ENCODE assay signal across 10 cellular contexts in genomic region chr6:57190140-57190539, GRCh38. TPM values are rescaled to one million over a fixed set of nuclear protein-coding genes. Genes with fewer than 3 reads are reported as not detected.
DNase-seq lines count a peak whose midpoint lies in the region; ATAC-seq, FAIRE-seq and TF ChIP-seq lines count a peak whose summit lies in the region.
"Had no signal": no experiment of that assay in that cellular context is flagged by ENCODE, and none has a peak within 500 bp of the region (broad histone marks: within the 10 kb centered on the region; RNA-seq: fewer than 3 reads in every experiment).

No MANE protein-coding gene starts in this region.

- no peak for TF ChIP-seq POLR2A in H1 (IDR thresholded peaks at IDR 0.05; ENCODE audit: control extremely low read depth in 1 of 2, low read depth in 2 of 2, low read length in 2 of 2)

- TF ChIP-seq CTCF in OCI-LY1 (IDR thresholded peaks at IDR 0.05; ENCODE audit: low read length), result peak; percentile 23; the same call in 1 of the 2 replicates
- no peak for TF ChIP-seq CTCF in H1 (IDR thresholded peaks at IDR 0.05; ENCODE audit: control extremely low read depth in 1 of 3, insufficient read depth in 1 of 3, low read depth in 1 of 3, low read length in 3 of 3)
- peak; percentile 29 for TF ChIP-seq CTCF in psoas muscle (IDR thresholded peaks at IDR 0.05)

- no peak overlapping the region for H3K27ac ChIP-seq in OCI-LY1 (ENCODE audit: low read depth, low read length, poor library complexity, severe bottlenecking)
- H3K27ac ChIP-seq in H1 (ENCODE audit: low read depth, low read length), result no peak overlapping the region
- no peak overlapping the region for H3K27ac ChIP-seq in psoas muscle

- H3K79me2 ChIP-seq in OCI-LY1 (ENCODE audit: insufficient read depth, low read length) (no peaks in the 10 kb centered on the region; the same call in 1 of the 2 replicates), H1 (ENCODE audit: control insufficient read depth in 1 of 2, insufficient read depth in 2 of 2, low read length in 2 of 2) (no peaks in the 10 kb centered on the region)

- intact Hi-C loops in psoas muscle (cut with DNase I), result loop anchor here in 1 of 2 donors (5.0 kb wide), 1 partner anchor 127 kb away; the partner anchor contains the start of gene PRIM2

- no peaks in the 10 kb centered on the region for H3K4me1 ChIP-seq in OCI-LY1 (ENCODE audit: insufficient read depth, low read length, severe bottlenecking)
- H3K4me1 ChIP-seq in H1 (replicated peaks in 1 of 4; ENCODE audit: control insufficient read depth in 3 of 4, insufficient read depth in 4 of 4, low read length in 3 of 4), result no peaks in the 10 kb centered on the region
- H3K4me1 ChIP-seq in psoas muscle, result no peaks in the 10 kb centered on the region

- peak; percentile 16 to 17; a peak in 1 of 4 replicates for TF ChIP-seq RAD21 in H1 (IDR thresholded peaks at IDR 0.05 in 1 of 2, conservative IDR thresholded peaks at IDR 0.05 in 1 of 2; ENCODE audit: low read depth in 2 of 2, low read length in 2 of 2)

- H3K79me1 ChIP-seq in H1 (ENCODE audit: low read depth, low read length), result no peaks in the 10 kb centered on the region

- no peak overlapping the region for H3K23ac ChIP-seq in H1 (ENCODE audit: insufficient read length)

- no peaks in the 10 kb centered on the region for H3F3A ChIP-seq in OCI-LY1 (ENCODE audit: insufficient read depth, low read length)

- POLR2A ChIA-PET in H1 (lab: Charles Lee; ENCODE audit: partially characterized antibody), result interaction anchor here (1.0 to 1.3 kb wide), 2 partner anchors 12 to 126 kb away, joined by 3 read pairs; no protein-coding TSS in a partner anchor

- CTCF ChIA-PET in H1 (lab: Charles Lee; ENCODE audit: partially characterized antibody), result interaction anchor here (1.0 to 2.1 kb wide), 5 partner anchors 8 to 136 kb away, joined by 3 to 13 read pairs (median 4); partner anchors contain the start of genes BAG2 and PRIM2

- H3K23me2 ChIP-seq in H1 (ENCODE audit: low read depth, low read length), result no peaks in the 10 kb centered on the region

- H3K9me3 ChIP-seq in OCI-LY1 (ENCODE audit: low read length), result no peaks in the 10 kb centered on the region
- no peaks in the 10 kb centered on the region for H3K9me3 ChIP-seq in H1 (ENCODE audit: insufficient read depth in 2 of 2, low read depth in 1 of 2, low read length in 1 of 2)
- no peaks in the 10 kb centered on the region for H3K9me3 ChIP-seq in psoas muscle

- H4K5ac ChIP-seq in H1 (ENCODE audit: insufficient read length, low read depth, low read length), result no peak overlapping the region

- H3K4me2 ChIP-seq in OCI-LY1 (ENCODE audit: low read length), result no peak overlapping the region
- H3K4me2 ChIP-seq in H1 (ENCODE audit: insufficient read depth in 1 of 2, low read depth in 2 of 2, low read length in 2 of 2), result no peak overlapping the region

- H3K4ac ChIP-seq in H1 (replicated peaks; ENCODE audit: insufficient read length, low read depth, low read length), result no peak overlapping the region

- H3K56ac ChIP-seq in H1 (replicated peaks; ENCODE audit: insufficient read length, low read depth, low read length), result no peak overlapping the region

- H3K9me2 ChIP-seq in OCI-LY1 (ENCODE audit: low read depth, low read length), result no peaks in the 10 kb centered on the region

- no peak overlapping the region for H2AK5ac ChIP-seq in H1 (ENCODE audit: low read depth, low read length)

- H4K91ac ChIP-seq in H1 (replicated peaks; ENCODE audit: insufficient read length, low read length), result no peak overlapping the region

- H3K9ac ChIP-seq in OCI-LY1 (ENCODE audit: low read length) (no peak overlapping the region), H1 (replicated peaks in 1 of 4; ENCODE audit: extremely low read depth in 1 of 4, low read depth in 3 of 4, low read length in 3 of 4) (peak overlapping the region in 1 of 4 experiments; percentile 34; a peak in 1 of 7 replicates)

- DNase-seq in GM03348 (ENCODE audit: low spot score) (peak; percentile 41), H1 (ENCODE audit: low read depth in 1 of 2, low spot score in 2 of 2) (no peak), psoas muscle (no peak), cortex of kidney (lab: John Stamatoyannopoulos, UW) (no peak), kidney glomerular epithelial cell (lab: John Stamatoyannopoulos, UW) (no peak), foreskin melanocyte (no peak)
- DNase-seq: occipital lobe had no signal

- WGBS in H1 (ENCODE audit: extremely low coverage in 1 of 2, insufficient coverage in 1 of 2, insufficient read length in 1 of 2, insufficient replicate concordance in 2 of 2, low coverage in 1 of 2, low lambda C conversion rate in 2 of 2, missing lambda C conversion rate in 1 of 2), 2 experiments, result 92% methylated on average over 2 of the region's 2 CpGs; no CpG with 5 or more reads in 1 of the 2 experiments
- WGBS in psoas muscle, 3 donors, result 75 to 83% (median 77%) methylated on average over 2 of the region's 2 CpGs

- H3K4me3 ChIP-seq in OCI-LY1 (ENCODE audit: low read depth, low read length, poor library complexity, severe bottlenecking) (no peak overlapping the region), H1 (ENCODE audit: extremely low read depth in 1 of 4, insufficient read depth in 2 of 4, low read depth in 3 of 4, low read length in 4 of 4) (no peak overlapping the region), psoas muscle (no peak overlapping the region)

- FAIRE-seq in H1 (lab: Jason Lieb, UNC), result no peak
- FAIRE-seq: colon had no signal

- TF ChIP-seq EP300 in H1 (IDR thresholded peaks at IDR 0.05; ENCODE audit: borderline replicate concordance in 1 of 2, low read depth in 2 of 2, low read length in 2 of 2), result no peak

- no peak overlapping the region for H2BK12ac ChIP-seq in H1 (ENCODE audit: low read depth, low read length)

- H4K8ac ChIP-seq in H1 (ENCODE audit: extremely low read depth, insufficient read depth, low read length), result no peak overlapping the region

- H2BK20ac ChIP-seq in H1 (ENCODE audit: low read length), result no peak overlapping the region

- H4K20me1 ChIP-seq in OCI-LY1 (ENCODE audit: insufficient read depth, low read length), result no peaks in the 10 kb centered on the region
- H4K20me1 ChIP-seq in H1 (replicated peaks in 1 of 2; ENCODE audit: control insufficient read depth in 1 of 2, insufficient read depth in 2 of 2, low read length in 2 of 2), result peaks cover 2 to 3% of the 10 kb centered on the region in 2 experiments

- H3K14ac ChIP-seq in H1 (ENCODE audit: insufficient read length), result no peak overlapping the region

- H3K36me3 ChIP-seq in OCI-LY1 (ENCODE audit: insufficient read depth, low read length) (peaks cover 27% of the 10 kb centered on the region), H1 (ENCODE audit: control insufficient read depth in 2 of 4, insufficient read depth in 4 of 4, low read length in 3 of 4) (peaks cover 0 to 26% (median 15%) of the 10 kb centered on the region in 4 experiments; a peak in 5 of 8 replicates), psoas muscle (ENCODE audit: insufficient read depth in 1 of 2, low read depth in 1 of 2) (peaks cover 0 to 24% of the 10 kb centered on the region in 2 donors)

- H3K18ac ChIP-seq in H1 (ENCODE audit: extremely low read depth, low read length), result no peak overlapping the region

- H2BK120ac ChIP-seq in H1 (replicated peaks; ENCODE audit: low read depth, low read length), result no peak overlapping the region

- H3K27me3 ChIP-seq in OCI-LY1 (ENCODE audit: insufficient read depth, low read length), result no peaks in the 10 kb centered on the region
- H3K27me3 ChIP-seq in H1 (replicated peaks in 1 of 4; ENCODE audit: control insufficient read depth in 3 of 4, extremely low read depth in 1 of 4, insufficient read depth in 3 of 4, low read length in 3 of 4), result no peaks in the 10 kb centered on the region
- H3K27me3 ChIP-seq in psoas muscle (ENCODE audit: insufficient read depth in 3 of 3, low read length in 2 of 3), result no peaks in the 10 kb centered on the region

- no peak overlapping the region for H2BK15ac ChIP-seq in H1 (ENCODE audit: low read length)

- H2BK5ac ChIP-seq in H1 (ENCODE audit: low read depth, low read length), result no peak overlapping the region

- H2AFZ ChIP-seq in OCI-LY1 (ENCODE audit: low read length), result no peak overlapping the region
- no peak overlapping the region for H2AFZ ChIP-seq in H1 (ENCODE audit: low read length)

- peak in 1 of 4 donors; percentile 50 for ATAC-seq in psoas muscle
- ATAC-seq in HG03175 (IDR thresholded peaks at IDR 0.05; ENCODE audit: unreplicated experiment), result no peak

TF ChIP-seq in H1, 55 proteins besides CTCF, POLR2A, EP300 and RAD21 (continues in another document):
- no peak for TF ChIP-seq KDM4A (IDR thresholded peaks at IDR 0.05; ENCODE audit: low read depth, low read length, severe bottlenecking)
- no peak for TF ChIP-seq CBX8 (IDR thresholded peaks at IDR 0.05; ENCODE audit: borderline replicate concordance, low read depth, low read length)
- TF ChIP-seq HDAC6 (IDR thresholded peaks at IDR 0.05; ENCODE audit: low read depth, low read length), result no peak
- no peak for TF ChIP-seq RXRA (IDR thresholded peaks at IDR 0.05; ENCODE audit: insufficient read depth, low read depth, low read length)
- no peak for TF ChIP-seq TCF12 (IDR thresholded peaks at IDR 0.05; ENCODE audit: low read depth, low read length)
- no peak for TF ChIP-seq JUND (IDR thresholded peaks at IDR 0.05; ENCODE audit: low read length)
- no peak for TF ChIP-seq BRCA1 (IDR thresholded peaks at IDR 0.05; ENCODE audit: low read depth, low read length)

RNA-seq across cellular contexts. Expression of gene BAG2, which starts 18.0 kb away (rescaled TPM):
- 7.2 and 7.4 TPM in 2 replicates for total RNA-seq in H1 (2021; fragmentation: NEBNext Ultra II Directional; extraction: Animal tissue kit (Norgen Biotek cat#: 25700))
- 2.0 and 4.4 TPM in 2 replicates for polyA plus RNA-seq in H1 (2011; rRNA removed)
- polyA plus RNA-seq in H1 (2011; cell fraction: cytosol; rRNA removed), result 3.5 TPM
- polyA plus RNA-seq in H1 (2011; cell fraction: nucleus; rRNA removed), result 1.1 TPM
- polyA plus RNA-seq in H1 (2012, experiment 1 of 2), result 3.9 to 6.7 TPM (median 4.4 TPM) in 4 replicates
- polyA plus RNA-seq in H1 (2012, experiment 2 of 2), result 1.7 TPM
- 6.1 TPM for polyA plus RNA-seq in H1 (2013, experiment 1 of 2)
- 5.7 TPM for polyA plus RNA-seq in H1 (2013, experiment 2 of 2)
- polyA minus RNA-seq in H1 (2011; rRNA and poly(A)+ RNA removed), result 2.1 and 2.9 TPM in 2 replicates
- polyA minus RNA-seq in H1 (2011; cell fraction: cytosol; rRNA and poly(A)+ RNA removed), result 2.6 TPM
- polyA minus RNA-seq in H1 (2011; cell fraction: nucleus; rRNA and poly(A)+ RNA removed), result 5.0 TPM
- 1 to 10 TPM; 7.3 to 9.3 (median 8.5) TPM for total RNA-seq in psoas muscle
- 10 to 100 TPM in 1 of 3 donors, 1 to 10 TPM in 2; 5.8 to 17.6 (median 6.4) TPM for polyA plus RNA-seq in psoas muscle

RNA-seq across cellular contexts. Expression of gene RAB23, which starts 32.0 kb away (rescaled TPM):
- total RNA-seq in H1 (2021; fragmentation: NEBNext Ultra II Directional; extraction: Animal tissue kit (Norgen Biotek cat#: 25700)), result 17.2 and 17.5 TPM in 2 replicates
- polyA plus RNA-seq in H1 (2011; rRNA removed) (2.4 and 6.5 TPM in 2 replicates), psoas muscle (10 to 100 TPM in 1 of 3 donors, 1 to 10 TPM in 2; 3.9 to 14.1 (median 4.3) TPM)
- polyA plus RNA-seq in H1 (2011; cell fraction: cytosol; rRNA removed), result 5.6 TPM
- polyA plus RNA-seq in H1 (2011; cell fraction: nucleus; rRNA removed), result 2.2 TPM
- 5.8 to 14.3 TPM (median 7.1 TPM) in 4 replicates for polyA plus RNA-seq in H1 (2012, experiment 1 of 2)
- 1.3 TPM for polyA plus RNA-seq in H1 (2012, experiment 2 of 2)
- polyA plus RNA-seq in H1 (2013, experiment 1 of 2), result 10.0 TPM
- 9.5 TPM for polyA plus RNA-seq in H1 (2013, experiment 2 of 2)
- polyA minus RNA-seq in H1 (2011; rRNA and poly(A)+ RNA removed), result 7.9 and 11.8 TPM in 2 replicates
- 5.1 TPM for polyA minus RNA-seq in H1 (2011; cell fraction: cytosol; rRNA and poly(A)+ RNA removed)
- polyA minus RNA-seq in H1 (2011; cell fraction: nucleus; rRNA and poly(A)+ RNA removed), result 11.2 TPM
- total RNA-seq in psoas muscle, result 10 to 100 TPM in 1 of 4 donors, 1 to 10 TPM in 3; 5.9 to 10.1 (median 6.0) TPM

Comparison
In these comparisons a context has a peak if more than half of its experiments do, and no peak if none do; other contexts are left out.
1. CTCF ChIP-seq: peak in OCI-LY1 (single experiment) and psoas muscle (single experiment); none in H1 (0 of 3).